8 cellular contexts compared by ENCODE assay signal in the genomic region with DNA sequence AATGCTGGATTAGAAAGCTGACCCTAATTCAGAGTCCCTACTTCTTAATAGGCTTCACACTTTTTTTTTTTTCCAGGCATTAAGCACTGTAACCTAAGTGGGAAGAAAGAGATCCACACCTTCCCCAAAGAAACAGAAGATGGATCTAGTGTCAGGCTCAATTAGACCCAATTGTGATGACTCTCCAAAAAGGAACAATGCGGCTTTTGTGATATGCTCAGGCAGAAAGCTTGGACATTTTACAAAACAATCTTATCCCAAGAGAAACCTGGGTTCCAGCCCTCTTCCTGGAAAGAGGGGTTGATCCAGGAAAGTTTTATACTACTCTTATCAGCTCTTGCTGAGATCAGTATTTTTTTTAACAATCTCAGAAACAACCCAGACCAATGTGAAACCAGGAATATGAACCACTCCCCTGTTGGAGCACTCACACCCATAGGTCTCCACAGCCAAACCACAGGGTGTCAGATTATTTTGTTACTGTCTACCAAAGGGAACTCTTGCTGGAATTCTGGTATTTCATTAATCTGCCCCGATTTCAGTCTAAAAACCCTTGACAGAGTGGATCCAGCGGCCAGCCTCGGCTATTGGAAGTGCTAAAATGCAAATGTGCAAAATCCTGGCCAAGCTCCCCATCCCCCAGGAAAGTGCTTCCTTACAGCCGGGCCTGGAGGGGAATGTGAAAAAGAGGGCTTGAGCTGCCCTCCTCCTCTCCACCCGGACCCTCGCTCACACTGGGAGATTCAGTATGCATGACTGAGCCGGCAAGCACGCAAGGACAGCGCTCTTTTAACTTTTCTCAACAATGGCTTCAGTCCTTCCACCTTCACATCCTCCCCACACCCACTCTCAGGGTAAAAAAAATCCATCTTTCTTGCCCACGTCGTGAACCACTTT. TPM values are rescaled to one million over a fixed set of nuclear protein-coding genes. Genes with fewer than 3 reads are reported as not detected.
DNase-seq lines count a peak whose midpoint lies in the region; ATAC-seq and TF ChIP-seq lines count a peak whose summit lies in the region.

No MANE protein-coding gene starts in this region.

- H3K36me3 Mint-ChIP-seq in osteocyte (ENCODE audit: unreplicated experiment) = no peaks in the 10 kb centered on the region

- no peaks in the 10 kb centered on the region for H3K27me3 Mint-ChIP-seq in osteocyte (ENCODE audit: unreplicated experiment)

- ATAC-seq in gastroesophageal sphincter (no peak), GM19395 (IDR thresholded peaks at IDR 0.05; ENCODE audit: unreplicated experiment) (no peak)

- in situ Hi-C loops in GM13976 (cut with MboI; ENCODE audit: low sequenced_read_pairs, unreplicated experiment) = loop anchor here (25.0 kb wide), 1 partner anchor 1028 kb away; no protein-coding TSS in a partner anchor

- TF ChIP-seq EP300 in gastroesophageal sphincter (IDR thresholded peaks at IDR 0.05) = no peak

- DNase-seq in ELF-1 (ENCODE audit: low read depth, low spot score) (peak; percentile 80), osteocyte (ENCODE audit: extremely low spot score, unreplicated experiment) (no peak), NCI-H345 (lab: John Stamatoyannopoulos, UW) (no peak), HUDEP-2 (lab: John Stamatoyannopoulos, UW; ENCODE audit: unreplicated experiment in 76 of 76) (no peak), GM13976 (ENCODE audit: low spot score) (no peak)

- H3K27ac Mint-ChIP-seq in osteocyte (ENCODE audit: unreplicated experiment) = peak overlapping the region; percentile 91

- no peaks in the 10 kb centered on the region for H3K27me3 ChIP-seq in gastroesophageal sphincter

- peak overlapping the region in 3 of 4 donors; percentile 66 to 97 (median 75) for H3K27ac ChIP-seq in gastroesophageal sphincter

- H3K9me3 Mint-ChIP-seq in osteocyte (ENCODE audit: unreplicated experiment) = no peaks in the 10 kb centered on the region

- no peaks in the 10 kb centered on the region for H3K9me3 ChIP-seq in gastroesophageal sphincter

- H3K4me1 Mint-ChIP-seq in osteocyte (ENCODE audit: unreplicated experiment) = peaks cover 76% of the 10 kb centered on the region

- no peak for TF ChIP-seq CTCF in WI38 (IDR thresholded peaks at IDR 0.05; ENCODE audit: low read depth, low read length)
- no peak for TF ChIP-seq CTCF in gastroesophageal sphincter (IDR thresholded peaks at IDR 0.05)
- TF ChIP-seq CTCF in osteocyte (IDR thresholded peaks at IDR 0.05) = no peak
- TF ChIP-seq CTCF in GM13976 (IDR thresholded peaks at IDR 0.05; ENCODE audit: borderline replicate concordance, control extremely low read depth, extremely low read depth, insufficient read depth, missing control alignments) = no peak

- no peak for TF ChIP-seq POLR2A in gastroesophageal sphincter (IDR thresholded peaks at IDR 0.05)

- H3K4me1 ChIP-seq in gastroesophageal sphincter = peaks cover 12 to 88% (median 35%) of the 10 kb centered on the region in 3 donors

- H3K4me3 ChIP-seq in WI38 (ENCODE audit: low read depth, low read length) (peak overlapping the region; percentile 72), gastroesophageal sphincter (peak overlapping the region; percentile 3 to 89)

- 19 to 39% methylated on average over 7 to 12 of the region's 12 CpGs for WGBS in gastroesophageal sphincter (ENCODE audit: low coverage in 1 of 2), 2 donors

- no peaks in the 10 kb centered on the region for H3K36me3 ChIP-seq in gastroesophageal sphincter

- peak overlapping the region; percentile 89 for H3K4me3 Mint-ChIP-seq in osteocyte (ENCODE audit: unreplicated experiment)

RNA-seq across cellular contexts. Expression of gene FBXL14, which starts 4.0 kb away (rescaled TPM):
- total RNA-seq in gastroesophageal sphincter (10 to 100 TPM; 10.9 to 16.4 (median 13.1) TPM), osteocyte (9.1 and 9.4 TPM in 2 replicates)

RNA-seq across cellular contexts. Expression of gene WNT5B, which starts 38.7 kb away (rescaled TPM):
- total RNA-seq in gastroesophageal sphincter (10 to 100 TPM in 3 of 4 donors, 1 to 10 TPM in 1; 9.4 to 76.5 (median 26.3) TPM), osteocyte (88.7 and 99.5 TPM in 2 replicates)
